ENCODE assay signal across 10 cellular contexts in genomic region chr2:95231723-95232122, GRCh38. TPM values are rescaled to one million over a fixed set of nuclear protein-coding genes. Genes with fewer than 3 reads are reported as not detected.
A peak's percentile ranks its signal among the peaks of the same experiment; 100 is the strongest.
DNase-seq lines count a peak whose midpoint lies in the region; ATAC-seq, FAIRE-seq and TF ChIP-seq lines count a peak whose summit lies in the region.
"Had no signal": no experiment of that assay in that cellular context is flagged by ENCODE, and none has a peak within 500 bp of the region (broad histone marks: within the 10 kb centered on the region; RNA-seq: fewer than 3 reads in every experiment).

No MANE protein-coding gene starts in this region.

- no peaks in the 10 kb centered on the region for H4K20me1 ChIP-seq in mammary epithelial cell (ENCODE audit: insufficient read depth, low read length)
- no peaks in the 10 kb centered on the region for H4K20me1 ChIP-seq in HepG2 (ENCODE audit: insufficient read depth, low read length)

- no peaks in the 10 kb centered on the region for H3K36me3 ChIP-seq in mammary epithelial cell (ENCODE audit: insufficient read depth, low read length)
- no peaks in the 10 kb centered on the region for H3K36me3 ChIP-seq in HepG2 (replicated peaks in 1 of 2; ENCODE audit: control insufficient read depth in 1 of 2, insufficient read depth in 2 of 2, low read length in 2 of 2)
- no peaks in the 10 kb centered on the region for H3K36me3 ChIP-seq in vagina

- CTCF ChIA-PET in mammary epithelial cell (lab: Charles Lee; ENCODE audit: low non-redundant PET): interaction anchor here (0.6 to 1.6 kb wide), 7 partner anchors 44 to 157 kb away, joined by 3 to 8 read pairs (median 5); no protein-coding TSS in a partner anchor
- CTCF ChIA-PET in HepG2 (lab: Yijun Ruan, JAX; ENCODE audit: low intra/inter-chr PET ratio, low total read pairs): interaction anchor here (1.5 to 2.6 kb wide), 2 partner anchors 83 to 497 kb away, joined by 5 to 50 read pairs; no protein-coding TSS in a partner anchor

- POLR2A ChIA-PET in HepG2 (lab: Yijun Ruan, JAX): no interaction called here

- peak; percentile 94 to 99 for TF ChIP-seq CTCF in mammary epithelial cell (conservative IDR thresholded peaks at IDR 0.05 in 1 of 2, IDR thresholded peaks at IDR 0.05 in 1 of 2; ENCODE audit: extremely low read depth in 1 of 2, insufficient read depth in 1 of 2, low read depth in 1 of 2, low read length in 2 of 2)
- peak; percentile 92 for TF ChIP-seq CTCF in HepG2 (CRISPR knock-in tag; IDR thresholded peaks at IDR 0.05)
- peak in 2 of 3 experiments; percentile 19 to 31 for TF ChIP-seq CTCF in vagina (IDR thresholded peaks at IDR 0.05)

- no peak overlapping the region for H3K4me2 ChIP-seq in mammary epithelial cell (ENCODE audit: insufficient read depth, low read depth, low read length)
- no peak overlapping the region for H3K4me2 ChIP-seq in HepG2 (ENCODE audit: low read depth, low read length)

- ATAC-seq in HepG2: peak; percentile 98
- ATAC-seq: CD8-positive, alpha-beta T cell had no signal

- in situ Hi-C loops in mammary epithelial cell (cut with MboI; ENCODE audit: low sequenced_read_pairs in 2 of 2) (no loop called here), HepG2 (cut with HindIII; ENCODE audit: extremely low pct_ligation_motif_present, low pct_unique_long_range_greater_than_20kb) (loop anchor here (5.0 kb wide), 1 partner anchor 86 kb away; no protein-coding TSS in a partner anchor)

- peak; percentile 87 for TF ChIP-seq RAD21 in HepG2 (CRISPR knock-in tag; IDR thresholded peaks at IDR 0.05)

- H3K9me3 ChIP-seq in mammary epithelial cell (replicated peaks; ENCODE audit: insufficient read depth, low read length): no peaks in the 10 kb centered on the region
- no peaks in the 10 kb centered on the region for H3K9me3 ChIP-seq in HepG2 (ENCODE audit: low read length)
- no peaks in the 10 kb centered on the region for H3K9me3 ChIP-seq in vagina

- no peaks in the 10 kb centered on the region for H3K27me3 ChIP-seq in mammary epithelial cell (ENCODE audit: insufficient read depth, low read length)
- H3K27me3 ChIP-seq in HepG2 (ENCODE audit: control insufficient read depth in 1 of 2, insufficient read depth in 2 of 2, low read length in 2 of 2): no peaks in the 10 kb centered on the region; a peak in 1 of 5 replicates
- H3K27me3 ChIP-seq in vagina: no peaks in the 10 kb centered on the region

- peaks cover 8% of the 10 kb centered on the region for H3K4me1 ChIP-seq in mammary epithelial cell (ENCODE audit: insufficient read depth, low read length)
- H3K4me1 ChIP-seq in HepG2 (ENCODE audit: insufficient read depth, low read length): peaks cover 4% of the 10 kb centered on the region; the same call in 1 of the 2 replicates
- H3K4me1 ChIP-seq in vagina: no peaks in the 10 kb centered on the region

- no peak overlapping the region for H3K27ac ChIP-seq in mammary epithelial cell (ENCODE audit: insufficient read depth, low read depth, low read length)
- H3K27ac ChIP-seq in HepG2 (ENCODE audit: extremely low read length, insufficient read depth, low read length): no peak overlapping the region
- no peak overlapping the region for H3K27ac ChIP-seq in vagina

- H3K79me2 ChIP-seq in mammary epithelial cell (ENCODE audit: insufficient read depth, low read length) (no peaks in the 10 kb centered on the region), HepG2 (ENCODE audit: insufficient read depth, low read length) (no peaks in the 10 kb centered on the region)

- H3K9ac ChIP-seq in mammary epithelial cell (ENCODE audit: insufficient read depth, low read length): no peak overlapping the region
- no peak overlapping the region for H3K9ac ChIP-seq in HepG2 (ENCODE audit: insufficient read depth, low read depth, low read length)

- WGBS in mammary epithelial cell (ENCODE audit: low coverage, missing lambda C conversion rate): 11% methylated on average over 3 of the region's 3 CpGs
- 20% methylated on average over 3 of the region's 3 CpGs for WGBS in HepG2 (ENCODE audit: low lambda C conversion rate)

- BruUV-seq in mammary epithelial cell (replicated peaks; lab: Mats Ljungman, UMichigan) (no TSS peak), HepG2 (replicated peaks; lab: Mats Ljungman, UMichigan) (no TSS peak)

- DNase-seq in NOMO-1 (lab: John Stamatoyannopoulos, UW; ENCODE audit: unreplicated experiment in 2 of 2) (peak; percentile 12 to 38), NOMO-1 treated with dmso at 0.1 percent for 144 hours (lab: John Stamatoyannopoulos, UW; ENCODE audit: unreplicated experiment) (no peak), HS-27A (ENCODE audit: low read depth) (peak; percentile 88), NOMO-1 treated with DMSO at 0.1 percent for 48 hours (lab: John Stamatoyannopoulos, UW; ENCODE audit: unreplicated experiment) (peak; percentile 14), mammary epithelial cell (peak; percentile 57), HepG2 (ENCODE audit: low spot score) (peak; percentile 85), vagina (ENCODE audit: extremely low spot score in 2 of 2) (no peak), NCI-H1048 (lab: John Stamatoyannopoulos, UW) (no peak)
- DNase-seq: activated naive CD8-positive, alpha-beta T cell treated with anti-CD3 and anti-CD28 coated beads, Interleukin-2, amount 10 ng/mL, durations not matched to agents 7 days and 5 days had no signal

- H2AFZ ChIP-seq in mammary epithelial cell (ENCODE audit: low read depth, low read length) (no peak overlapping the region), HepG2 (ENCODE audit: low read length) (no peak overlapping the region)

- intact Hi-C loops in mammary epithelial cell (cut with micrococcal nuclease) (loop anchor here (1.0 to 2.0 kb wide), 4 partner anchors 43 to 497 kb away; partner anchors contain the start of gene PROM2), HepG2 (cut with micrococcal nuclease; ENCODE audit: unreplicated experiment) (no loop called here), vagina (cut with DNase I) (no loop called here)

- FAIRE-seq in HepG2 (lab: Jason Lieb, UNC): peak; percentile 82

- TF ChIP-seq EP300 in HepG2 (IDR thresholded peaks at IDR 0.05; ENCODE audit: low read depth in 2 of 2, low read length in 2 of 2): peak in 1 of 2 experiments; percentile 22; a peak in 1 of 4 replicates
- TF ChIP-seq EP300 in HepG2 (CRISPR knock-in tag; IDR thresholded peaks at IDR 0.05; ENCODE audit: borderline replicate concordance): no peak

- dilution Hi-C loops in mammary epithelial cell (cut with HindIII; ENCODE audit: low sequenced_read_pairs): loop anchor here (5.0 to 10.0 kb wide), 2 partner anchors 71 to 143 kb away; no protein-coding TSS in a partner anchor

- H3K4me3 ChIP-seq in mammary epithelial cell (replicated peaks in 1 of 3; ENCODE audit: insufficient read depth in 1 of 3, low read depth in 2 of 3, low read length in 3 of 3) (no peak overlapping the region), HepG2 (replicated peaks in 1 of 3; ENCODE audit: insufficient read depth in 1 of 3, low read depth in 2 of 3, low read length in 3 of 3) (no peak overlapping the region), vagina (no peak overlapping the region)

- no peak for TF ChIP-seq POLR2A in HepG2 (IDR thresholded peaks at IDR 0.05; ENCODE audit: insufficient read depth in 1 of 2, low read depth in 2 of 2, low read length in 2 of 2)
- TF ChIP-seq POLR2A in vagina (IDR thresholded peaks at IDR 0.05): no peak

RNA-seq across cellular contexts. Expression of gene ZNF892, which starts 24.4 kb away (rescaled TPM):
- total RNA-seq in mammary epithelial cell: 10 to 100 TPM in 1 of 2 donors, 1 to 10 TPM in 1; 4.8 to 12.0 TPM
- 1.8 TPM for polyA plus RNA-seq in mammary epithelial cell
- 3.9 TPM for polyA minus RNA-seq in mammary epithelial cell
- 0.21 TPM in 1 of 2 replicates, not detected in the other for total RNA-seq in HepG2 (2016; rRNA removed; fragmentation: Illumina TruSeq; extraction: Trizol)
- total RNA-seq in HepG2 (2016; cell fraction: cytosol; rRNA removed; fragmentation: Illumina TruSeq; extraction: Trizol; ENCODE audit: low read depth): not detected in 2 replicates
- total RNA-seq in HepG2 (2016; cell fraction: insoluble cytoplasmic fraction; rRNA removed; fragmentation: Illumina TruSeq; extraction: Trizol): 0.09 and 0.22 TPM in 2 replicates
- total RNA-seq in HepG2 (2016; cell fraction: membrane; rRNA removed; fragmentation: Illumina TruSeq; extraction: Trizol): not detected in 2 replicates
- not detected in 2 replicates for total RNA-seq in HepG2 (2016; cell fraction: nucleus; rRNA removed; fragmentation: Illumina TruSeq; extraction: Trizol)
- not detected in 2 replicates for polyA plus RNA-seq in HepG2 (2011; rRNA removed)
- polyA plus RNA-seq in HepG2 (2011; cell fraction: cytosol; rRNA removed): not detected in 2 replicates
- not detected in 2 replicates for polyA plus RNA-seq in HepG2 (2011; cell fraction: nucleus; rRNA removed)
- polyA plus RNA-seq in HepG2 (2012): not detected in 2 replicates
- not detected in 2 replicates for polyA plus RNA-seq in HepG2 (2016; cell fraction: cytosol; fragmentation: Illumina TruSeq; extraction: Trizol; ENCODE audit: low read depth)
- polyA plus RNA-seq in HepG2 (2016; cell fraction: insoluble cytoplasmic fraction; fragmentation: Illumina TruSeq; extraction: Trizol; ENCODE audit: low read depth): not detected in 2 replicates
- not detected in 2 replicates for polyA plus RNA-seq in HepG2 (2016; cell fraction: membrane; fragmentation: Illumina TruSeq; extraction: Trizol; ENCODE audit: low read depth)
- not detected in 2 replicates for polyA plus RNA-seq in HepG2 (2016; cell fraction: nucleus; fragmentation: Illumina TruSeq; extraction: Trizol; ENCODE audit: insufficient read depth, low read depth)
- not detected in 2 replicates for polyA minus RNA-seq in HepG2 (2011; rRNA and poly(A)+ RNA removed; ENCODE audit: low replicate concordance)
- polyA minus RNA-seq in HepG2 (2011; cell fraction: cytosol; rRNA and poly(A)+ RNA removed): 0.40 TPM in 1 of 2 replicates, not detected in the other
- 0.75 TPM in 1 of 2 replicates, not detected in the other for polyA minus RNA-seq in HepG2 (2011; cell fraction: nucleus; rRNA and poly(A)+ RNA removed)
- 2.7 TPM for total RNA-seq in vagina

RNA-seq across cellular contexts. Expression of gene PROM2, which starts 42.5 kb away (rescaled TPM):
- total RNA-seq in mammary epithelial cell (10 to 100 TPM; 27.3 to 73.5 TPM), HepG2 (2016; rRNA removed; fragmentation: Illumina TruSeq; extraction: Trizol) (not detected in 2 replicates), vagina (70.5 TPM)
- polyA plus RNA-seq in mammary epithelial cell (48.8 TPM), HepG2 (2011; rRNA removed) (not detected in 2 replicates)
- polyA minus RNA-seq in mammary epithelial cell: 88.2 TPM
- not detected in 2 replicates for total RNA-seq in HepG2 (2016; cell fraction: cytosol; rRNA removed; fragmentation: Illumina TruSeq; extraction: Trizol; ENCODE audit: low read depth)
- not detected in 2 replicates for total RNA-seq in HepG2 (2016; cell fraction: insoluble cytoplasmic fraction; rRNA removed; fragmentation: Illumina TruSeq; extraction: Trizol)
- total RNA-seq in HepG2 (2016; cell fraction: membrane; rRNA removed; fragmentation: Illumina TruSeq; extraction: Trizol): not detected in 2 replicates
- total RNA-seq in HepG2 (2016; cell fraction: nucleus; rRNA removed; fragmentation: Illumina TruSeq; extraction: Trizol): not detected in 2 replicates
- polyA plus RNA-seq in HepG2 (2011; cell fraction: cytosol; rRNA removed): not detected in 2 replicates
- 0.13 TPM in 1 of 2 replicates, not detected in the other for polyA plus RNA-seq in HepG2 (2011; cell fraction: nucleus; rRNA removed)
- not detected in 2 replicates for polyA plus RNA-seq in HepG2 (2012)
- polyA plus RNA-seq in HepG2 (2016; cell fraction: cytosol; fragmentation: Illumina TruSeq; extraction: Trizol; ENCODE audit: low read depth): not detected in 2 replicates
- polyA plus RNA-seq in HepG2 (2016; cell fraction: insoluble cytoplasmic fraction; fragmentation: Illumina TruSeq; extraction: Trizol; ENCODE audit: low read depth): not detected in 2 replicates
- not detected in 2 replicates for polyA plus RNA-seq in HepG2 (2016; cell fraction: membrane; fragmentation: Illumina TruSeq; extraction: Trizol; ENCODE audit: low read depth)
- not detected in 2 replicates for polyA plus RNA-seq in HepG2 (2016; cell fraction: nucleus; fragmentation: Illumina TruSeq; extraction: Trizol; ENCODE audit: insufficient read depth, low read depth)
- polyA minus RNA-seq in HepG2 (2011; rRNA and poly(A)+ RNA removed; ENCODE audit: low replicate concordance): 0.87 TPM in 1 of 2 replicates, not detected in the other
- not detected in 2 replicates for polyA minus RNA-seq in HepG2 (2011; cell fraction: cytosol; rRNA and poly(A)+ RNA removed)
- polyA minus RNA-seq in HepG2 (2011; cell fraction: nucleus; rRNA and poly(A)+ RNA removed): not detected in 2 replicates

Comparison
In these comparisons a context has a peak if more than half of its experiments do, and no peak if none do; other contexts are left out.
1. DNase-seq: peak in NOMO-1 (2 of 2), HS-27A (single experiment), NOMO-1 treated with DMSO at 0.1 percent for 48 hours (single experiment), mammary epithelial cell (single experiment) and HepG2 (single experiment); none in NOMO-1 treated with dmso at 0.1 percent for 144 hours (single experiment), vagina (0 of 2) and NCI-H1048 (single experiment).
2. CTCF ChIP-seq: peak in every context shown above with its lines; median percentile 96 in mammary epithelial cell; 92 in HepG2; 25 in vagina.
3. RNA of gene PROM2, which starts 42.5 kb away (total RNA-seq): 27.3 to 73.5 TPM in mammary epithelial cell and 70.5 TPM in vagina (single experiment); not detected in HepG2; every median in the first group is over 10 times any median in the second.